ENCODE assay signal across 14 cellular contexts in the genomic region with DNA sequence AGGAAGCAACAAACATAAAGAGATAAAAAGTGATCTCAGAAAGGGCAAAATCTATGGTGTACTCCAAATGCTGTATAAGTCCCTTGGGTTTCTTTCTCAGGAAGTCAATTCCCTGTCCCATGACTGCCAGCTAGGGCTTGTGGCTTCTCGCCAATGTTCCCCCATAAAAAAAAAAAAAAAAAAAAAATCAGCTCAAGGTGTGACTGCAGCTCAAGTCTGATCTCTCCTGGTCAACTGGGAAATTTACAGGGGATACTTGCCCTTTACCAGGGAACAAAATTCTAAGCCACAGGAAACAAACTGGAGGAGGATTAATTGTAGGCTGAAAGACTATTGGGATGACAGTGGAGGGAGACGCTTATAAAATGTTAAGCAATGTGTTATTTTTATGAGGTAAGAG.
DNase-seq lines count a peak whose midpoint lies in the region; ATAC-seq, FAIRE-seq and TF ChIP-seq lines count a peak whose summit lies in the region.
"Had no signal": no experiment of that assay in that cellular context is flagged by ENCODE, and none has a peak within 500 bp of the region (broad histone marks: within the 10 kb centered on the region; RNA-seq: fewer than 3 reads in every experiment).

No MANE protein-coding gene starts in this region.

- peaks cover 11% of the 10 kb centered on the region for H3K4me1 Mint-ChIP-seq in astrocyte (ENCODE audit: low read depth, unreplicated experiment)

- H3K27me3 Mint-ChIP-seq in astrocyte (ENCODE audit: low read depth, unreplicated experiment): peaks cover 3% of the 10 kb centered on the region

- no peaks in the 10 kb centered on the region for H3K9me3 ChIP-seq in astrocyte (ENCODE audit: insufficient read depth, low read depth, low read length)
- H3K9me3 ChIP-seq in mucosa of descending colon: no peaks in the 10 kb centered on the region
- H3K9me3 ChIP-seq in gastroesophageal sphincter: no peaks in the 10 kb centered on the region
- no peaks in the 10 kb centered on the region for H3K9me3 ChIP-seq in right atrium auricular region
- H3K9me3 ChIP-seq: left ventricle myocardium inferior had no signal

- H3K36me3 ChIP-seq in astrocyte (ENCODE audit: insufficient read depth, low read length) (no peaks in the 10 kb centered on the region), mucosa of descending colon (ENCODE audit: low read depth) (no peaks in the 10 kb centered on the region), gastroesophageal sphincter (no peaks in the 10 kb centered on the region), right atrium auricular region (no peaks in the 10 kb centered on the region)
- H3K36me3 ChIP-seq: left ventricle myocardium inferior had no signal

- in situ Hi-C loops in KBM-7 (cut with MboI; ENCODE audit: low pct_unique_long_range_greater_than_20kb, low sequenced_read_pairs): no loop called here

- H3K4me3 ChIP-seq in astrocyte (ENCODE audit: insufficient read depth, low read depth, low read length) (no peak overlapping the region), mucosa of descending colon (no peak overlapping the region), gastroesophageal sphincter (no peak overlapping the region), right atrium auricular region (no peak overlapping the region)
- H3K4me3 ChIP-seq: left ventricle myocardium inferior had no signal

- intact Hi-C loops in mucosa of descending colon (cut with DNase I, micrococcal nuclease): no loop called here

- H3K36me3 Mint-ChIP-seq in astrocyte (ENCODE audit: low read depth, unreplicated experiment): no peaks in the 10 kb centered on the region
- H3K36me3 Mint-ChIP-seq: activated CD4-positive, alpha-beta memory T cell treated with anti-CD3 and anti-CD28 coated beads for 36 hours had no signal

- H3K27ac ChIP-seq in astrocyte (ENCODE audit: low read depth, low read length): no peak overlapping the region
- no peak overlapping the region for H3K27ac ChIP-seq in gastroesophageal sphincter
- no peak overlapping the region for H3K27ac ChIP-seq in right atrium auricular region
- H3K27ac ChIP-seq: left ventricle myocardium inferior had no signal

- H2AFZ ChIP-seq in astrocyte (ENCODE audit: low read depth, low read length): no peak overlapping the region

- no peak for TF ChIP-seq EP300 in gastroesophageal sphincter (IDR thresholded peaks at IDR 0.05)

- no peaks in the 10 kb centered on the region for H3K4me1 ChIP-seq in astrocyte (ENCODE audit: insufficient read depth, low read length)
- H3K4me1 ChIP-seq in mucosa of descending colon (ENCODE audit: low read depth): no peaks in the 10 kb centered on the region
- H3K4me1 ChIP-seq in gastroesophageal sphincter: peaks cover 0 to 14% (median 0%) of the 10 kb centered on the region in 3 donors
- peaks cover 0 to 11% of the 10 kb centered on the region in 2 donors for H3K4me1 ChIP-seq in right atrium auricular region

- FAIRE-seq in astrocyte (lab: Jason Lieb, UNC): no peak

- peak; percentile 64 for ATAC-seq in mucosa of descending colon
- no peak for ATAC-seq in gastroesophageal sphincter

- peaks cover 2% of the 10 kb centered on the region for H3K9me3 Mint-ChIP-seq in astrocyte (ENCODE audit: unreplicated experiment)
- H3K9me3 Mint-ChIP-seq: activated CD4-positive, alpha-beta memory T cell treated with anti-CD3 and anti-CD28 coated beads for 36 hours had no signal

- H3K4me2 ChIP-seq in astrocyte (ENCODE audit: low read length): no peak overlapping the region

- H4K20me1 ChIP-seq in astrocyte (ENCODE audit: insufficient read depth, low read length): no peaks in the 10 kb centered on the region

- H3K27me3 ChIP-seq in astrocyte (ENCODE audit: insufficient read depth, low read length): no peaks in the 10 kb centered on the region
- peaks cover 8% of the 10 kb centered on the region for H3K27me3 ChIP-seq in gastroesophageal sphincter
- no peaks in the 10 kb centered on the region for H3K27me3 ChIP-seq in right atrium auricular region

- TF ChIP-seq CTCF in astrocyte (IDR thresholded peaks at IDR 0.05; ENCODE audit: insufficient read depth, low read depth, low read length) (peak; percentile 30), mucosa of descending colon (IDR thresholded peaks at IDR 0.05) (no peak), gastroesophageal sphincter (IDR thresholded peaks at IDR 0.05) (no peak), right atrium auricular region (IDR thresholded peaks at IDR 0.05) (peak in 1 of 2 donors; percentile 14)

- H3K4me3 Mint-ChIP-seq in astrocyte (ENCODE audit: unreplicated experiment): no peak overlapping the region
- H3K4me3 Mint-ChIP-seq: activated CD4-positive, alpha-beta memory T cell treated with anti-CD3 and anti-CD28 coated beads for 36 hours had no signal

- 52 to 70% methylated on average over 2 of the region's 2 CpGs for WGBS in gastroesophageal sphincter (ENCODE audit: low coverage in 1 of 2), 2 donors

- TF ChIP-seq POLR2A in gastroesophageal sphincter (IDR thresholded peaks at IDR 0.05): no peak

- no peak overlapping the region for H3K27ac Mint-ChIP-seq in astrocyte (ENCODE audit: unreplicated experiment)
- H3K27ac Mint-ChIP-seq: activated CD4-positive, alpha-beta memory T cell treated with anti-CD3 and anti-CD28 coated beads for 36 hours had no signal

- no peak overlapping the region for H3K9ac ChIP-seq in astrocyte (ENCODE audit: low read length)

- DNase-seq in DMS153 treated with DMSO at 0.1 percent for 48 hours (lab: John Stamatoyannopoulos, UW; ENCODE audit: unreplicated experiment) (peak; percentile 10), DMS153 (lab: John Stamatoyannopoulos, UW) (no peak), KBM-7 (peak; percentile 48), astrocyte (ENCODE audit: low read depth) (no peak), mucosa of descending colon (peak in 1 of 3 donors; percentile 7), right atrium auricular region (ENCODE audit: low spot score) (no peak)
- DNase-seq in activated CD4-positive, CD25-positive, alpha-beta regulatory T cell treated with anti-CD3 and anti-CD28 coated beads, Interleukin-2, amount 50 U/mL, for 72 hours: no peak
- DNase-seq: 8988T; activated CD4-positive, alpha-beta memory T cell treated with anti-CD3 and anti-CD28 coated beads for 36 hours; cortex of kidney; left ventricle myocardium inferior; NCI-H524; trophoblast cell had no signal

- no peaks in the 10 kb centered on the region for H3K79me2 ChIP-seq in astrocyte (ENCODE audit: insufficient read depth, low read length)

Comparison
In these comparisons a context has a peak if more than half of its experiments do, and no peak if none do; other contexts are left out.
1. DNase-seq: peak in DMS153 treated with DMSO at 0.1 percent for 48 hours (single experiment) and KBM-7 (single experiment); none in DMS153 (single experiment), astrocyte (single experiment), activated CD4-positive, CD25-positive, alpha-beta regulatory T cell treated with anti-CD3 and anti-CD28 coated beads, Interleukin-2, amount 50 U/mL, for 72 hours (single experiment) and right atrium auricular region (single experiment).